20 cellular contexts compared by ENCODE assay signal in genomic region chr18:12074734-12075133, GRCh38. TPM values are rescaled to one million over a fixed set of nuclear protein-coding genes. Genes with fewer than 3 reads are reported as not detected.
DNase-seq lines count a peak whose midpoint lies in the region; ATAC-seq and TF ChIP-seq lines count a peak whose summit lies in the region.
"Had no signal": no experiment of that assay in that cellular context is flagged by ENCODE, and none has a peak within 500 bp of the region (broad histone marks: within the 10 kb centered on the region; RNA-seq: fewer than 3 reads in every experiment).

No MANE protein-coding gene starts in this region.

- in situ Hi-C loops in astrocyte of the cerebellum (cut with HindIII; ENCODE audit: low sequenced_read_pairs): no loop called here

- H3K27ac ChIP-seq in dorsolateral prefrontal cortex: no peak overlapping the region
- H3K27ac ChIP-seq: 22Rv1; BLaER1 treated with 17β-estradiol and CSF1 and Interleukin-3, amounts not matched to agents 10 nM and 100 nM; lower lobe of right lung; right atrium auricular region had no signal

- intact Hi-C loops in dorsolateral prefrontal cortex (cut with DNase I): no loop called here

- peak; percentile 36 for TF ChIP-seq CTCF in astrocyte of the cerebellum (IDR thresholded peaks at IDR 0.05; ENCODE audit: low read depth, low read length, missing control alignments)
- peak; percentile 16 for TF ChIP-seq CTCF in fibroblast of pulmonary artery (IDR thresholded peaks at IDR 0.05; ENCODE audit: low read length, missing control alignments)
- TF ChIP-seq CTCF in dorsolateral prefrontal cortex (IDR thresholded peaks at IDR 0.05 in 54 of 56, conservative IDR thresholded peaks at IDR 0.05 in 2 of 56; ENCODE audit: low read depth in 1 of 56, partially characterized antibody in 56 of 56): peak in 1 of 56 donors; percentile 15

- peak; percentile 41 for DNase-seq in DMS 273 (lab: John Stamatoyannopoulos, UW; ENCODE audit: unreplicated experiment)
- no peak for DNase-seq in DMS 273 treated with DMSO at 0.1 percent for 48 hours (lab: John Stamatoyannopoulos, UW)
- no peak for DNase-seq in astrocyte of the cerebellum (ENCODE audit: low read depth)
- DNase-seq in fibroblast of pulmonary artery (ENCODE audit: low read depth): peak; percentile 20
- DNase-seq in renal cortical epithelial cell (ENCODE audit: low read depth): peak; percentile 29
- DNase-seq in T-helper 2 cell: no peak
- no peak for DNase-seq in dorsolateral prefrontal cortex
- DNase-seq: activated CD8-positive, alpha-beta memory T cell treated with anti-CD3 and anti-CD28 coated beads, Interleukin-2, amount 10 ng/mL, durations not matched to agents 7 days and 5 days; activated effector memory CD4-positive, alpha-beta T cell treated with anti-CD3 and anti-CD28 coated beads, Interleukin-2, amount 50 U/mL, for 16 hours; aorta; GOT3; lower lobe of right lung; natural killer cell; NCI-H1694; NCI-H524 had no signal

- H3K4me3 ChIP-seq in astrocyte of the cerebellum (ENCODE audit: low read depth, low read length) (no peak overlapping the region), fibroblast of pulmonary artery (replicated peaks; ENCODE audit: low read depth, low read length) (no peak overlapping the region), dorsolateral prefrontal cortex (no peak overlapping the region)
- H3K4me3 ChIP-seq: BLaER1 treated with 17β-estradiol and CSF1 and Interleukin-3, amounts not matched to agents 10 nM and 100 nM; lower lobe of right lung; right atrium auricular region had no signal

- ATAC-seq in HG02973 (IDR thresholded peaks at IDR 0.05; ENCODE audit: unreplicated experiment): no peak
- ATAC-seq: activated CD8-positive, alpha-beta memory T cell treated with anti-CD3 and anti-CD28 coated beads, Interleukin-2, amount 10 ng/mL, durations not matched to agents 7 days and 5 days; natural killer cell; WTC11 had no signal

- H3K27me3 ChIP-seq in dorsolateral prefrontal cortex: no peaks in the 10 kb centered on the region
- H3K27me3 ChIP-seq: BLaER1 treated with 17β-estradiol and CSF1 and Interleukin-3, amounts not matched to agents 10 nM and 100 nM; right atrium auricular region had no signal

RNA-seq across cellular contexts. Expression of gene ANKRD62, which starts 18.9 kb away (rescaled TPM):
- total RNA-seq in renal cortical epithelial cell: not detected in 2 replicates
- 1 to 10 TPM in 116 of 120 experiments, under 1 TPM in 4; 0.32 to 8.2 (median 2.6) TPM for total RNA-seq in dorsolateral prefrontal cortex
- total RNA-seq: activated CD8-positive, alpha-beta memory T cell treated with anti-CD3 and anti-CD28 coated beads, Interleukin-2, amount 10 ng/mL, durations not matched to agents 7 days and 5 days; aorta; natural killer cell; right atrium auricular region; WTC11 had no signal

Comparison
In these comparisons a context has a peak if more than half of its experiments do, and no peak if none do; other contexts are left out.
1. DNase-seq: peak in DMS 273 (single experiment), fibroblast of pulmonary artery (single experiment) and renal cortical epithelial cell (single experiment); none in DMS 273 treated with DMSO at 0.1 percent for 48 hours (single experiment), astrocyte of the cerebellum (single experiment), T-helper 2 cell (0 of 5) and dorsolateral prefrontal cortex (0 of 10).